Comparison of ENCODE assay signal across 20 cellular contexts in the genomic region with DNA sequence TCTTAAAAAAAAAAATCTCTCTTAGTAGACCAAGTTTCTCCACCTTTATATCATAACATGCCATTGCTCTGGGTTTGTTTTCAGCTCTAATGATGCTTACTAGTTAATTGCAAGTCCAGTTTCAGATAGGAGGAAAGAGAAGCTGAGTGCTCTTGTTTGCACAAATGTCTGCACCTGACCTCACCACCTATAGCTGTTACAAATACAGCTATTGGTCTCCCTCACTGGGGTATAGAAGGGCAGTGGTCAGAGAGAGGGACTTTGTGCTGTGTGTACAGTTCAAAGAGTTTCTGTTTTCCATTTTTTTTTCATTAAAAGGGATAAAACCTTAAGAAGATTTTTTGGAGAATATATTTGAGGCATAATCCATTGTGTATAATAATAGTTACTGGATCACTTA.
"Had no signal": no experiment of that assay in that cellular context is flagged by ENCODE, and none has a peak within 500 bp of the region (broad histone marks: within the 10 kb centered on the region; RNA-seq: fewer than 3 reads in every experiment).

No MANE protein-coding gene starts in this region.

- ATAC-seq: heart right ventricle; left cardiac atrium; left ventricle myocardium superior; natural killer cell; sciatic nerve; stimulated activated effector memory CD8-positive, alpha-beta T cell treated with anti-CD3 and anti-CD28 coated beads, Interleukin-12 subunit alpha, Interleukin-12 subunit beta, amount 100 ng/mL, for 72 hours had no signal

- DNase-seq: dermis blood vessel endothelial cell; effector memory CD4-positive, alpha-beta T cell; erythroblast; esophagus squamous epithelium; foreskin melanocyte; glutamatergic neuron; heart right ventricle; hippocampal formation; left cardiac atrium; left ventricle myocardium superior; lower lobe of right lung; natural killer cell; stimulated activated CD4-positive, alpha-beta T cell treated with anti-CD3 and anti-CD28 coated beads, Interleukin-2, amount 100 ng/mL, for 24 hours; stimulated activated CD4-positive, alpha-beta T cell treated with anti-CD3 and anti-CD28 coated beads, Interleukin-4, amount 100 ng/mL, for 24 hours; stimulated activated naive CD4-positive, alpha-beta T cell treated with Interleukin-2 at 50 U/mL for 16 hours; stomach; thyroid gland; trophoblast cell had no signal
